ENCODE assay signal across 1 cellular context in the genomic region with DNA sequence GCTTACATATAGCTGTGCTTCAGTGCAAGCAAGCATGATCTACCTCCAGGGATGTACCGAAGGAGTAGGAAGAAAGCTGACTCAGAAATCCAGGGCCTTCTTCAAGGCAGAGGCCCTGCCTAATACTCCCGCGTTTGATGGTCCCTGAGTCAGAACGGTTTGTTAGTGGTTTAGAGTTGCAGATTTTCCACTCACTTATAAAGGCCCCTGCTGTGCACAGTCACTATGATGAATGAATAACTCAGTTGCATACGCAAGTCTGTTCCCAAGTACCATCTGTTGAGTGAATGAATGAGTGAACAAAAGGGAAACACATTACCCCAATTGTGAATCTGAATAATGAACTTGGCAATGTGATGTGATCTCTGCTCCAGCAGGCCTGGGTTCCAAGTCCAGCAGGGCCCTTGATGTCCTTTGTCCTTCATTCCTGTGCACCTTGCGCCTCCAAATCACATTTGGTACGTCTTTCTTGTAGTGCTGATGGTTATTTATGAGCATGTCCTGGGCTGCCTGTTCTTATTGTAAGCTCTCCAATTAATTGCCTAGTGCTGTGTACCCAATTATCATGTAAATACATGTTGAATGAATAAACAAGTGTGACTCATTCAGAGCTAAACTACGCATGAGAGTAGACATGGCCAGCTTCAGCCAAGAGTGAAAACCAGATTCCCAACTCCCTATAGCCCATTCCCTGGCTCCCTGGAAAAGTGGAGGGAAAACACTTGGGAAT.
A peak's percentile ranks its signal among the peaks of the same experiment; 100 is the strongest.
TF ChIP-seq lines count a peak whose summit lies in the region.

No MANE protein-coding gene starts in this region.

TF ChIP-seq in IMR-90, 13 proteins besides CTCF, POLR2A, EP300 and RAD21 (continued from another document):
- TF ChIP-seq NFE2L2 (IDR thresholded peaks at IDR 0.05; ENCODE audit: low read depth, low read length) (peak; percentile 94), SMC3 (IDR thresholded peaks at IDR 0.05; ENCODE audit: low read depth, low read length) (peak; percentile 22; the same call in 1 of the 2 replicates), MXI1 (IDR thresholded peaks at IDR 0.05; ENCODE audit: borderline replicate concordance, low read depth, low read length) (no peak), BHLHE40 (IDR thresholded peaks at IDR 0.05; ENCODE audit: low read depth, low read length) (no peak)
